ENCODE assay signal across 8 cellular contexts in genomic region chr2:206159346-206160123, GRCh38. TPM values are rescaled to one million over a fixed set of nuclear protein-coding genes. Genes with fewer than 3 reads are reported as not detected.
DNase-seq lines count a peak whose midpoint lies in the region; ATAC-seq and TF ChIP-seq lines count a peak whose summit lies in the region.

Gene EEF1B2, plus strand, starts transcription at chr2:206159895. Its CDS starts 85 bp downstream, at chr2:206159980.
Gene NDUFS1, minus strand, starts transcription at chr2:206159444. Its CDS starts 5,766 bp downstream, at chr2:206153678.

- DNase-seq in NCI-H187 treated with DMSO at 0.1 percent for 48 hours (lab: John Stamatoyannopoulos, UW) (peak; percentile 45), anterior cingulate cortex (lab: John Stamatoyannopoulos, UW) (peak; percentile 50 to 99 (median 97)), left ventricle myocardium superior (peak; percentile 98), prostate gland (ENCODE audit: low spot score) (peak; percentile 98)

- H3K4me1 ChIP-seq in prostate gland (replicated peaks) (peaks cover 7% of the 10 kb centered on the region), urinary bladder (ENCODE audit: insufficient read depth) (no peaks in the 10 kb centered on the region)

- H3K36me3 ChIP-seq in prostate gland: no peaks in the 10 kb centered on the region
- H3K36me3 ChIP-seq in urinary bladder (ENCODE audit: insufficient read depth): no peaks in the 10 kb centered on the region

- peak in 1 of 4 experiments; percentile 14 for TF ChIP-seq CTCF in prostate gland (IDR thresholded peaks at IDR 0.05)

- under 1% methylated on average over 64 of the region's 64 CpGs for WGBS in prostate gland
- under 1% methylated on average over 64 of the region's 64 CpGs for WGBS in urinary bladder

- intact Hi-C loops in T-helper 2 cell treated with Interferon-gamma antibody and Interleukin-4, amounts not matched to agents 100 ng/mL and 5 ng/mL, for 36 hours (cut with micrococcal nuclease): loop anchor here (1.0 to 10.0 kb wide), 8 partner anchors 73 to 1553 kb away; partner anchors contain the start of genes CCNYL1, CREB1, FASTKD2 and INO80D
- intact Hi-C loops in left ventricle myocardium superior (cut with micrococcal nuclease) (no loop called here), prostate gland (cut with DNase I) (loop anchor here (5.0 to 10.0 kb wide), 3 partner anchors 77 to 1005 kb away; partner anchors contain the start of gene KLF7)

- no peaks in the 10 kb centered on the region for H3K27me3 ChIP-seq in prostate gland (replicated peaks; ENCODE audit: insufficient read depth)

- ATAC-seq in GM18499 (IDR thresholded peaks at IDR 0.05; ENCODE audit: insufficient read depth, unreplicated experiment) (peak; percentile 79), HG02943 (IDR thresholded peaks at IDR 0.05; ENCODE audit: low read depth, unreplicated experiment) (peak; percentile 92), left ventricle myocardium superior (peak; percentile 96)

- TF ChIP-seq POLR2A in prostate gland (IDR thresholded peaks at IDR 0.05): peak; percentile 55

- H3K9me3 ChIP-seq in prostate gland: no peaks in the 10 kb centered on the region

- peak within 1 kb of the TSS; percentile 65 to 76 for H3K4me3 ChIP-seq in prostate gland
- peak within 1 kb of the TSS; percentile 76 for H3K4me3 ChIP-seq in urinary bladder (ENCODE audit: low read depth, low read length)

- H3K27ac ChIP-seq in prostate gland: peak within 1 kb of the TSS; percentile 91 to 98
- H3K27ac ChIP-seq in urinary bladder (ENCODE audit: low read depth): peak within 1 kb of the TSS; percentile 89

RNA-seq across cellular contexts. Expression of gene EEF1B2, which starts in this region (rescaled TPM):
- total RNA-seq in T-helper 2 cell treated with Interferon-gamma antibody and Interleukin-4, amounts not matched to agents 100 ng/mL and 5 ng/mL, for 36 hours: 612 and 630 TPM in 2 replicates
- 258 TPM for total RNA-seq in left ventricle myocardium superior
- total RNA-seq in prostate gland: 100 to 1,000 TPM; 305 to 491 TPM
- 356 TPM for total RNA-seq in urinary bladder
- polyA plus RNA-seq in urinary bladder: 707 TPM

RNA-seq across cellular contexts. Expression of gene NDUFS1, which starts in this region (rescaled TPM):
- 64.5 and 68.9 TPM in 2 replicates for total RNA-seq in T-helper 2 cell treated with Interferon-gamma antibody and Interleukin-4, amounts not matched to agents 100 ng/mL and 5 ng/mL, for 36 hours
- total RNA-seq in left ventricle myocardium superior: 503 TPM
- total RNA-seq in prostate gland: 10 to 100 TPM; 74.1 to 80.1 TPM
- total RNA-seq in urinary bladder: 84.6 TPM
- 45.2 TPM for polyA plus RNA-seq in urinary bladder

Comparison
In these comparisons a context has a peak if more than half of its experiments do, and no peak if none do; other contexts are left out.
1. Peak in every context shown above with its lines: DNase-seq, ATAC-seq, H3K4me3 ChIP-seq and H3K27ac ChIP-seq.
2. DNase-seq: peak in every context shown above with its lines; median percentile 98 in left ventricle myocardium superior; 98 in prostate gland; 97 in anterior cingulate cortex; 45 in NCI-H187 treated with DMSO at 0.1 percent for 48 hours.